ENCODE assay signal across 1 cellular context in genomic region chr21:43789276-43790052, GRCh38.
TF ChIP-seq lines count a peak whose summit lies in the region.

A gene with protein sequence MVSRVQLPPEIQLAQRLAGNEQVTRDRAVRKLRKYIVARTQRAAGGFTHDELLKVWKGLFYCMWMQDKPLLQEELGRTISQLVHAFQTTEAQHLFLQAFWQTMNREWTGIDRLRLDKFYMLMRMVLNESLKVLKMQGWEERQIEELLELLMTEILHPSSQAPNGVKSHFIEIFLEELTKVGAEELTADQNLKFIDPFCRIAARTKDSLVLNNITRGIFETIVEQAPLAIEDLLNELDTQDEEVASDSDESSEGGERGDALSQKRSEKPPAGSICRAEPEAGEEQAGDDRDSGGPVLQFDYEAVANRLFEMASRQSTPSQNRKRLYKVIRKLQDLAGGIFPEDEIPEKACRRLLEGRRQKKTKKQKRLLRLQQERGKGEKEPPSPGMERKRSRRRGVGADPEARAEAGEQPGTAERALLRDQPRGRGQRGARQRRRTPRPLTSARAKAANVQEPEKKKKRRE (plus strand): TSS chr21:43789577. CDS start chr21:43789630, 53 bp downstream.

TF ChIP-seq in HepG2, 621 proteins besides CTCF, POLR2A, EP300 and RAD21 (continued from another document and continues in another):
- TF ChIP-seq CERS6 (CRISPR knock-in tag; IDR thresholded peaks at IDR 0.05): no peak
- TF ChIP-seq, protein P1, sequence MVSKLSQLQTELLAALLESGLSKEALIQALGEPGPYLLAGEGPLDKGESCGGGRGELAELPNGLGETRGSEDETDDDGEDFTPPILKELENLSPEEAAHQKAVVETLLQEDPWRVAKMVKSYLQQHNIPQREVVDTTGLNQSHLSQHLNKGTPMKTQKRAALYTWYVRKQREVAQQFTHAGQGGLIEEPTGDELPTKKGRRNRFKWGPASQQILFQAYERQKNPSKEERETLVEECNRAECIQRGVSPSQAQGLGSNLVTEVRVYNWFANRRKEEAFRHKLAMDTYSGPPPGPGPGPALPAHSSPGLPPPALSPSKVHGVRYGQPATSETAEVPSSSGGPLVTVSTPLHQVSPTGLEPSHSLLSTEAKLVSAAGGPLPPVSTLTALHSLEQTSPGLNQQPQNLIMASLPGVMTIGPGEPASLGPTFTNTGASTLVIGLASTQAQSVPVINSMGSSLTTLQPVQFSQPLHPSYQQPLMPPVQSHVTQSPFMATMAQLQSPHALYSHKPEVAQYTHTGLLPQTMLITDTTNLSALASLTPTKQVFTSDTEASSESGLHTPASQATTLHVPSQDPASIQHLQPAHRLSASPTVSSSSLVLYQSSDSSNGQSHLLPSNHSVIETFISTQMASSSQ (IDR thresholded peaks at IDR 0.05; ENCODE audit: low read depth): no peak
- TF ChIP-seq, protein P1 (CRISPR knock-in tag; IDR thresholded peaks at IDR 0.05; ENCODE audit: borderline replicate concordance): peak; percentile 74; the same call in 1 of the 2 replicates
- no peak; the same call in 1 of the 2 replicates for TF ChIP-seq HDAC2 (CRISPR knock-in tag; IDR thresholded peaks at IDR 0.05)
- TF ChIP-seq NR0B2 (CRISPR knock-in tag; IDR thresholded peaks at IDR 0.05): peak; percentile 74; the same call in 1 of the 2 replicates
- no peak for TF ChIP-seq PAF1 (CRISPR knock-in tag; IDR thresholded peaks at IDR 0.05)
- TF ChIP-seq JUND (CRISPR knock-in tag; IDR thresholded peaks at IDR 0.05): 0 out of 2 replicates have a peak, but pooled peaks have one; percentile 52
- TF ChIP-seq NR2F2 (IDR thresholded peaks at IDR 0.05; ENCODE audit: borderline replicate concordance, low read depth): peak; percentile 15; the same call in 1 of the 2 replicates
- no peak for TF ChIP-seq TCF7 (IDR thresholded peaks at IDR 0.05; ENCODE audit: low read depth)
- TF ChIP-seq FOXP4 (CRISPR knock-in tag; IDR thresholded peaks at IDR 0.05): peak; percentile 46
- TF ChIP-seq YY1 (IDR thresholded peaks at IDR 0.05; ENCODE audit: insufficient read depth, insufficient replicate concordance, low read depth, low read length): peak; percentile 76
- peak; percentile 92 for TF ChIP-seq PHF20 (CRISPR knock-in tag; IDR thresholded peaks at IDR 0.05)
- TF ChIP-seq ZBTB2 (CRISPR knock-in tag; IDR thresholded peaks at IDR 0.05; ENCODE audit: low read depth): peak; percentile 58; the same call in 1 of the 2 replicates
- TF ChIP-seq, protein P2, sequence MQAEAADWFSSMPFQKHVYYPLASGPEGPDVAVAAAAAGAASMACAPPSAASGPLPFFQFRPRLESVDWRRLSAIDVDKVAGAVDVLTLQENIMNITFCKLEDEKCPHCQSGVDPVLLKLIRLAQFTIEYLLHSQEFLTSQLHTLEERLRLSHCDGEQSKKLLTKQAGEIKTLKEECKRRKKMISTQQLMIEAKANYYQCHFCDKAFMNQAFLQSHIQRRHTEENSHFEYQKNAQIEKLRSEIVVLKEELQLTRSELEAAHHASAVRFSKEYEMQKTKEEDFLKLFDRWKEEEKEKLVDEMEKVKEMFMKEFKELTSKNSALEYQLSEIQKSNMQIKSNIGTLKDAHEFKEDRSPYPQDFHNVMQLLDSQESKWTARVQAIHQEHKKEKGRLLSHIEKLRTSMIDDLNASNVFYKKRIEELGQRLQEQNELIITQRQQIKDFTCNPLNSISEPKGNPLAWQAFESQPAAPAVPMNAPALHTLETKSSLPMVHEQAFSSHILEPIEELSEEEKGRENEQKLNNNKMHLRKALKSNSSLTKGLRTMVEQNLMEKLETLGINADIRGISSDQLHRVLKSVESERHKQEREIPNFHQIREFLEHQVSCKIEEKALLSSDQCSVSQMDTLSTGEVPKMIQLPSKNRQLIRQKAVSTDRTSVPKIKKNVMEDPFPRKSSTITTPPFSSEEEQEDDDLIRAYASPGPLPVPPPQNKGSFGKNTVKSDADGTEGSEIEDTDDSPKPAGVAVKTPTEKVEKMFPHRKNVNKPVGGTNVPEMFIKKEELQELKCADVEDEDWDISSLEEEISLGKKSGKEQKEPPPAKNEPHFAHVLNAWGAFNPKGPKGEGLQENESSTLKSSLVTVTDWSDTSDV (CRISPR knock-in tag; IDR thresholded peaks at IDR 0.05): no peak
- no peak for TF ChIP-seq AHDC1 (CRISPR knock-in tag; IDR thresholded peaks at IDR 0.05; ENCODE audit: borderline replicate concordance)
- TF ChIP-seq, protein P3, sequence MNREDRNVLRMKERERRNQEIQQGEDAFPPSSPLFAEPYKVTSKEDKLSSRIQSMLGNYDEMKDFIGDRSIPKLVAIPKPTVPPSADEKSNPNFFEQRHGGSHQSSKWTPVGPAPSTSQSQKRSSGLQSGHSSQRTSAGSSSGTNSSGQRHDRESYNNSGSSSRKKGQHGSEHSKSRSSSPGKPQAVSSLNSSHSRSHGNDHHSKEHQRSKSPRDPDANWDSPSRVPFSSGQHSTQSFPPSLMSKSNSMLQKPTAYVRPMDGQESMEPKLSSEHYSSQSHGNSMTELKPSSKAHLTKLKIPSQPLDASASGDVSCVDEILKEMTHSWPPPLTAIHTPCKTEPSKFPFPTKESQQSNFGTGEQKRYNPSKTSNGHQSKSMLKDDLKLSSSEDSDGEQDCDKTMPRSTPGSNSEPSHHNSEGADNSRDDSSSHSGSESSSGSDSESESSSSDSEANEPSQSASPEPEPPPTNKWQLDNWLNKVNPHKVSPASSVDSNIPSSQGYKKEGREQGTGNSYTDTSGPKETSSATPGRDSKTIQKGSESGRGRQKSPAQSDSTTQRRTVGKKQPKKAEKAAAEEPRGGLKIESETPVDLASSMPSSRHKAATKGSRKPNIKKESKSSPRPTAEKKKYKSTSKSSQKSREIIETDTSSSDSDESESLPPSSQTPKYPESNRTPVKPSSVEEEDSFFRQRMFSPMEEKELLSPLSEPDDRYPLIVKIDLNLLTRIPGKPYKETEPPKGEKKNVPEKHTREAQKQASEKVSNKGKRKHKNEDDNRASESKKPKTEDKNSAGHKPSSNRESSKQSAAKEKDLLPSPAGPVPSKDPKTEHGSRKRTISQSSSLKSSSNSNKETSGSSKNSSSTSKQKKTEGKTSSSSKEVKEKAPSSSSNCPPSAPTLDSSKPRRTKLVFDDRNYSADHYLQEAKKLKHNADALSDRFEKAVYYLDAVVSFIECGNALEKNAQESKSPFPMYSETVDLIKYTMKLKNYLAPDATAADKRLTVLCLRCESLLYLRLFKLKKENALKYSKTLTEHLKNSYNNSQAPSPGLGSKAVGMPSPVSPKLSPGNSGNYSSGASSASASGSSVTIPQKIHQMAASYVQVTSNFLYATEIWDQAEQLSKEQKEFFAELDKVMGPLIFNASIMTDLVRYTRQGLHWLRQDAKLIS (CRISPR knock-in tag; IDR thresholded peaks at IDR 0.05): no peak
- peak; percentile 91 for TF ChIP-seq THAP11 (CRISPR knock-in tag; IDR thresholded peaks at IDR 0.05)
- TF ChIP-seq, protein P4, sequence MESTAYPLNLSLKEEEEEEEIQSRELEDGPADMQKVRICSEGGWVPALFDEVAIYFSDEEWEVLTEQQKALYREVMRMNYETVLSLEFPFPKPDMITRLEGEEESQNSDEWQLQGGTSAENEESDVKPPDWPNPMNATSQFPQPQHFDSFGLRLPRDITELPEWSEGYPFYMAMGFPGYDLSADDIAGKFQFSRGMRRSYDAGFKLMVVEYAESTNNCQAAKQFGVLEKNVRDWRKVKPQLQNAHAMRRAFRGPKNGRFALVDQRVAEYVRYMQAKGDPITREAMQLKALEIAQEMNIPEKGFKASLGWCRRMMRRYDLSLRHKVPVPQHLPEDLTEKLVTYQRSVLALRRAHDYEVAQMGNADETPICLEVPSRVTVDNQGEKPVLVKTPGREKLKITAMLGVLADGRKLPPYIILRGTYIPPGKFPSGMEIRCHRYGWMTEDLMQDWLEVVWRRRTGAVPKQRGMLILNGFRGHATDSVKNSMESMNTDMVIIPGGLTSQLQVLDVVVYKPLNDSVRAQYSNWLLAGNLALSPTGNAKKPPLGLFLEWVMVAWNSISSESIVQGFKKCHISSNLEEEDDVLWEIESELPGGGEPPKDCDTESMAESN (CRISPR knock-in tag; conservative IDR thresholded peaks at IDR 0.05): peak; percentile 90
- 0 out of 2 replicates have a peak, but pooled peaks have one; percentile 69 for TF ChIP-seq EED (CRISPR knock-in tag; IDR thresholded peaks at IDR 0.05)
- TF ChIP-seq ZNF839 (CRISPR knock-in tag; IDR thresholded peaks at IDR 0.05; ENCODE audit: borderline replicate concordance): peak; percentile 94; the same call in 1 of the 2 replicates
- no peak for TF ChIP-seq ESRRA (CRISPR knock-in tag; IDR thresholded peaks at IDR 0.05; ENCODE audit: low read depth)
- TF ChIP-seq KDM2A (CRISPR knock-in tag; IDR thresholded peaks at IDR 0.05; ENCODE audit: borderline replicate concordance, low read depth): peak; percentile 64
- TF ChIP-seq MAX (IDR thresholded peaks at IDR 0.05): peak; percentile 99
